8 cellular contexts compared by ENCODE assay signal in genomic region chr20:49608752-49609670, GRCh38. TPM values are rescaled to one million over a fixed set of nuclear protein-coding genes. Genes with fewer than 3 reads are reported as not detected.
DNase-seq lines count a peak whose midpoint lies in the region; ATAC-seq and TF ChIP-seq lines count a peak whose summit lies in the region.

No MANE protein-coding gene starts in this region.

- H3K36me3 ChIP-seq in mesenchymal stem cell (ENCODE audit: control insufficient read depth in 1 of 2, insufficient read depth in 2 of 2, low read depth in 1 of 2, low read length in 2 of 2): no peaks in the 10 kb centered on the region

- H2AFZ ChIP-seq in mesenchymal stem cell (ENCODE audit: low read depth, low read length): no peak overlapping the region

- DNase-seq in DMS53 (lab: John Stamatoyannopoulos, UW) (peak; percentile 90), NCI-H526 (lab: John Stamatoyannopoulos, UW) (peak; percentile 65 to 90), dorsolateral prefrontal cortex (peak; percentile 33 to 75 (median 52)), mesenchymal stem cell (peak; percentile 37)
- DNase-seq in activated CD4-positive, alpha-beta T cell treated with anti-CD3 and anti-CD28 coated beads, Interleukin-2, amount 50 U/mL, for 48 hours: peak; percentile 77 to 79
- peak; percentile 59 to 65 for DNase-seq in stimulated activated CD8-positive, alpha-beta memory T cell treated with anti-CD3 and anti-CD28 coated beads, Interleukin-2, amount 100 ng/mL, for 48 hours (ENCODE audit: low read depth in 2 of 2)

- no peak overlapping the region for H2AK5ac ChIP-seq in mesenchymal stem cell (ENCODE audit: low read length, severe bottlenecking)

- H3K9me3 ChIP-seq in mesenchymal stem cell (ENCODE audit: control insufficient read depth, low read length): no peaks in the 10 kb centered on the region

- no peak overlapping the region for H3K4me2 ChIP-seq in mesenchymal stem cell (ENCODE audit: low read length, poor library complexity, severe bottlenecking)

- H4K91ac ChIP-seq in mesenchymal stem cell (ENCODE audit: low read length): no peak overlapping the region

- H3K18ac ChIP-seq in mesenchymal stem cell (ENCODE audit: low read depth in 1 of 2, low read length in 2 of 2): no peak overlapping the region

- no peak overlapping the region for H4K8ac ChIP-seq in mesenchymal stem cell (ENCODE audit: low read length)

- peaks cover 17% of the 10 kb centered on the region for H3K4me1 ChIP-seq in mesenchymal stem cell (ENCODE audit: control insufficient read depth, insufficient read depth, low read depth, low read length)

- peak overlapping the region in 32 of 59 donors; percentile 4 to 52 (median 33) for H3K4me3 ChIP-seq in dorsolateral prefrontal cortex
- H3K4me3 ChIP-seq in mesenchymal stem cell (ENCODE audit: insufficient read depth in 1 of 2, low read depth in 1 of 2, low read length in 2 of 2): no peak overlapping the region

- TF ChIP-seq CTCF in dorsolateral prefrontal cortex (IDR thresholded peaks at IDR 0.05 in 54 of 56, conservative IDR thresholded peaks at IDR 0.05 in 2 of 56; ENCODE audit: low read depth in 1 of 56, partially characterized antibody in 56 of 56): peak; percentile 71 to 100 (median 96)

- no peak overlapping the region for H3K14ac ChIP-seq in mesenchymal stem cell (ENCODE audit: low read length in 2 of 2)

- no peak overlapping the region for H3K9ac ChIP-seq in mesenchymal stem cell (ENCODE audit: low read length)

- H3K23ac ChIP-seq in mesenchymal stem cell (ENCODE audit: low read length in 2 of 2): no peak overlapping the region

- H2BK5ac ChIP-seq in mesenchymal stem cell (ENCODE audit: low read depth, low read length, poor library complexity, severe bottlenecking): no peak overlapping the region

- no peak overlapping the region for H2BK15ac ChIP-seq in mesenchymal stem cell (ENCODE audit: low read depth, poor library complexity, severe bottlenecking)

- no peak overlapping the region for H3K4ac ChIP-seq in mesenchymal stem cell (ENCODE audit: low read depth in 1 of 2, low read length in 2 of 2)

- intact Hi-C loops in dorsolateral prefrontal cortex (cut with DNase I): loop anchor here (2.0 to 5.0 kb wide), 3 partner anchors 66 to 277 kb away; no protein-coding TSS in a partner anchor

- H3K79me1 ChIP-seq in mesenchymal stem cell (replicated peaks; ENCODE audit: low read length, poor library complexity, severe bottlenecking): no peaks in the 10 kb centered on the region

- H2BK120ac ChIP-seq in mesenchymal stem cell (ENCODE audit: low read depth, low read length): no peak overlapping the region

- peak; percentile 47 for ATAC-seq in HG03097 (IDR thresholded peaks at IDR 0.05; ENCODE audit: low FRiP score, unreplicated experiment)
- ATAC-seq in HG02885 (IDR thresholded peaks at IDR 0.05; ENCODE audit: poor library complexity, unreplicated experiment): no peak

- H2BK12ac ChIP-seq in mesenchymal stem cell (ENCODE audit: low read length in 2 of 2): no peak overlapping the region

- H3K27ac ChIP-seq in dorsolateral prefrontal cortex: peak overlapping the region in 1 of 59 donors; percentile 2
- H3K27ac ChIP-seq in mesenchymal stem cell (ENCODE audit: low read length, poor library complexity, severe bottlenecking): no peak overlapping the region

- H3K27me3 ChIP-seq in dorsolateral prefrontal cortex (peaks cover 0 to 3% (median 0%) of the 10 kb centered on the region in 45 donors), mesenchymal stem cell (ENCODE audit: control insufficient read depth in 1 of 2, insufficient read depth in 1 of 2, low read length in 2 of 2) (peaks cover 0 to 7% of the 10 kb centered on the region in 2 experiments)

- WGBS in mesenchymal stem cell: 13% methylated on average over 16 of the region's 17 CpGs

RNA-seq across cellular contexts. Expression of gene PTGIS, which starts 41.1 kb away (rescaled TPM):
- 10 to 100 TPM in 2 of 120 experiments, 1 to 10 TPM in 113, under 1 TPM in 5; 0.66 to 21.1 (median 2.7) TPM for total RNA-seq in dorsolateral prefrontal cortex
- polyA plus RNA-seq in mesenchymal stem cell (2013, experiment 1 of 2): 0.01 TPM
- 0.01 TPM for polyA plus RNA-seq in mesenchymal stem cell (2013, experiment 2 of 2)

Comparison
In these comparisons a context has a peak if more than half of its experiments do, and no peak if none do; other contexts are left out.
1. DNase-seq: peak in every context shown above with its lines; median percentile 90 in DMS53; 78 in activated CD4-positive, alpha-beta T cell treated with anti-CD3 and anti-CD28 coated beads, Interleukin-2, amount 50 U/mL, for 48 hours; 78 in NCI-H526; 62 in stimulated activated CD8-positive, alpha-beta memory T cell treated with anti-CD3 and anti-CD28 coated beads, Interleukin-2, amount 100 ng/mL, for 48 hours; 52 in dorsolateral prefrontal cortex; 37 in mesenchymal stem cell.
2. H3K4me3 ChIP-seq: peak in dorsolateral prefrontal cortex (32 of 59); none in mesenchymal stem cell (0 of 2).